ENCODE assay signal across 30 cellular contexts in the genomic region with DNA sequence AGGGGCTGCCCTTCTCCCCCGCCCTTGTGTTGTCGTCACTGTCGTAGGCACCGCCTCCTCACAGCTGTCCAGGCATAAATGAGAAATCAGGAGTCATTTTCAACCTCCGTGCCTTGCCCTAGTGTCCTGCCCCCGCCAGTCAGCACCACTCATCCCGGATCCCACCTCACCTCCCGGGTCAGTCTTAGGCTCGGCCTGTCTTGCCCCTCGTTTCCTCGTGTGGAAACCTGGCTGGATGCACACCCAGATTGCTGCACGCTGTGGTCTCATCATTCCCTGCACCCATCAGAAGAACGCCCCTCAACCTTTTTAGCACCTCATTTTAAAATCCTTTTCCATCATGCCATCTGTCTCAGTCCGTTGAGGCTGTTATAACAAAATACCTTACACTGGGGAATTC.
"Had no signal": no experiment of that assay in that cellular context is flagged by ENCODE, and none has a peak within 500 bp of the region (broad histone marks: within the 10 kb centered on the region; RNA-seq: fewer than 3 reads in every experiment).

No MANE protein-coding gene starts in this region.

- H3K4me3 ChIP-seq: left lung, lower lobe of right lung, pancreas, prostate gland, sigmoid colon, spleen, suprapubic skin, thoracic aorta, tibial artery, uterus had no signal

- H3K4me1 ChIP-seq: left lung, lower lobe of right lung, pancreas, prostate gland, sigmoid colon, spleen, tibial artery, uterus had no signal

- ATAC-seq: left colon; left lung; lower lobe of right lung; natural killer cell; pancreas; stimulated activated effector memory CD8-positive, alpha-beta T cell treated with anti-CD3 and anti-CD28 coated beads, Interleukin-12 subunit alpha, Interleukin-12 subunit beta, amount 100 ng/mL, for 72 hours had no signal

- H3K36me3 ChIP-seq: left lung, lower lobe of right lung, pancreas, prostate gland, sigmoid colon, spleen, suprapubic skin, thoracic aorta, tibial artery, uterus had no signal

- H3K27me3 Mint-ChIP-seq: type B pancreatic cell had no signal

- H3K27ac Mint-ChIP-seq: immature natural killer cell; mesothelial cell of epicardium; naive B cell; natural killer cell; nephron progenitor cell; stimulated activated effector memory CD8-positive, alpha-beta T cell treated with anti-CD3 and anti-CD28 coated beads, Interleukin-12 subunit alpha, Interleukin-12 subunit beta, amount 100 ng/mL, for 72 hours; stimulated activated naive CD8-positive, alpha-beta T cell treated with anti-CD3 and anti-CD28 coated beads, Interleukin-15, Interleukin-2, amounts not matched to agents 100 ng/mL and 50 ng/mL, for 24 hours; type B pancreatic cell had no signal

- H3K27ac ChIP-seq: left lung, lower lobe of right lung, pancreas, prostate gland, sigmoid colon, spleen, suprapubic skin, thoracic aorta, tibial artery, uterus had no signal

- H3K27me3 ChIP-seq: pancreas, sigmoid colon, suprapubic skin, tibial artery, uterus had no signal

- H3K9me3 ChIP-seq: left lung, lower lobe of right lung, pancreas, prostate gland, sigmoid colon, spleen, suprapubic skin, thoracic aorta, tibial artery, uterus had no signal

- H3K36me3 Mint-ChIP-seq: immature natural killer cell; mesothelial cell of epicardium; naive B cell; natural killer cell; stimulated activated effector memory CD8-positive, alpha-beta T cell treated with anti-CD3 and anti-CD28 coated beads, Interleukin-12 subunit alpha, Interleukin-12 subunit beta, amount 100 ng/mL, for 72 hours; type B pancreatic cell had no signal

- H3K4me3 Mint-ChIP-seq: immature natural killer cell; mesothelial cell of epicardium; naive B cell; natural killer cell; nephron progenitor cell; stimulated activated effector memory CD8-positive, alpha-beta T cell treated with anti-CD3 and anti-CD28 coated beads, Interleukin-12 subunit alpha, Interleukin-12 subunit beta, amount 100 ng/mL, for 72 hours; stimulated activated naive CD8-positive, alpha-beta T cell treated with anti-CD3 and anti-CD28 coated beads, Interleukin-15, Interleukin-2, amounts not matched to agents 100 ng/mL and 50 ng/mL, for 24 hours; type B pancreatic cell had no signal

- H3K9me3 Mint-ChIP-seq: mesothelial cell of epicardium; naive B cell; natural killer cell; nephron progenitor cell; stimulated activated effector memory CD8-positive, alpha-beta T cell treated with anti-CD3 and anti-CD28 coated beads, Interleukin-12 subunit alpha, Interleukin-12 subunit beta, amount 100 ng/mL, for 72 hours; stimulated activated naive CD8-positive, alpha-beta T cell treated with anti-CD3 and anti-CD28 coated beads, Interleukin-15, Interleukin-2, amounts not matched to agents 100 ng/mL and 50 ng/mL, for 24 hours; type B pancreatic cell had no signal

- DNase-seq: hypothalamus; immature natural killer cell; kidney; left colon; left lung; lower lobe of right lung; mammary epithelial cell; mesenchymal stem cell; naive B cell; natural killer cell; nephron progenitor cell; nucleus accumbens; pancreas; posterior cingulate gyrus; retina; right cardiac atrium; sigmoid colon; small intestine; spleen; stimulated activated CD4-positive, alpha-beta T cell treated with anti-CD3 and anti-CD28 coated beads, Interleukin-4, amount 100 ng/mL, for 24 hours; stimulated activated naive CD4-positive, alpha-beta T cell; tibial artery; uterus had no signal

- H3K4me1 Mint-ChIP-seq: immature natural killer cell; naive B cell; natural killer cell; stimulated activated effector memory CD8-positive, alpha-beta T cell treated with anti-CD3 and anti-CD28 coated beads, Interleukin-12 subunit alpha, Interleukin-12 subunit beta, amount 100 ng/mL, for 72 hours had no signal
